ENCODE assay signal across 8 cellular contexts in the genomic region with DNA sequence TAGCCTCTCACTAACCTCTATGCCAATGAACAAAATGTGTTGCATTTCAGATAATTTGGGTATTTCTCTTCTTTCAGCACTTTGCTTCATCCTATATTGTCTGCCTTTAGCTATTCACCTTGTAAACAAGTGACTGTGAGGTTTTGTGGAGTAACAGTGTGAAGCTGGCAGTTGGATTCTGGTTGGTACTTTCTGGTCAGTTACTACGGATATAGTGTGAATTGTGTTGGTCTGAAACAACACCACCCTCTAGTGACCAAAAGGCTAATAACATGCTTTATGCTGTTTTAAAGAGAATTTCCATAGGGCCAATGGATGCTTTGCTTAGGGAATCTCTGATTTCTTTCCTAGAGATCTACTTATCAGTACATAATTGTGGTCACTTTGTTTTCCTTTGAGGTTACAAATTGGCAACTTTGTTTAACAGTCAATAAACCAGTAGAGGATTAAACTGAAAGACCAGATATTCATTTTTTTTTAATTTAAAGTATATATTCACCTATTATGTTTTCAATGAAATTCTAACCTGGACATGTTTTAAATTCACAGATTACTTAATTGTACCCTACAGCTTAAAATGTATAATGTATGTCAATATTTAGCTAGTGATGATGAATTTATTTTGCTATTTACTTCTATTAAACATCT. TPM values are rescaled to one million over a fixed set of nuclear protein-coding genes. Genes with fewer than 3 reads are reported as not detected.
DNase-seq lines count a peak whose midpoint lies in the region; ATAC-seq, FAIRE-seq and TF ChIP-seq lines count a peak whose summit lies in the region.

No MANE protein-coding gene starts in this region.

- no peaks in the 10 kb centered on the region for H3K9me3 Mint-ChIP-seq in WTC11
- H3K9me3 Mint-ChIP-seq in activated CD4-positive, alpha-beta memory T cell treated with anti-CD3 and anti-CD28 coated beads for 36 hours: no peaks in the 10 kb centered on the region

- intact Hi-C loops in Right ventricle myocardium superior (cut with DNase I): loop anchor here (2.0 to 5.0 kb wide), 2 partner anchors 363 to 521 kb away; no protein-coding TSS in a partner anchor
- intact Hi-C loops in psoas muscle (cut with DNase I): loop anchor here (2.0 to 10.0 kb wide), 4 partner anchors 363 to 615 kb away; no protein-coding TSS in a partner anchor
- intact Hi-C loops in activated CD4-positive, alpha-beta memory T cell treated with anti-CD3 and anti-CD28 coated beads for 36 hours (cut with micrococcal nuclease): loop anchor here (1.0 to 5.0 kb wide), 3 partner anchors 365 to 918 kb away; no protein-coding TSS in a partner anchor

- peaks cover 7% of the 10 kb centered on the region for H3K4me1 ChIP-seq in psoas muscle

- peaks cover 46% of the 10 kb centered on the region for H3K27me3 Mint-ChIP-seq in WTC11 (ENCODE audit: low read depth)
- peaks cover 30% of the 10 kb centered on the region for H3K27me3 Mint-ChIP-seq in activated CD4-positive, alpha-beta memory T cell treated with anti-CD3 and anti-CD28 coated beads for 36 hours

- no peak overlapping the region for H3K4me3 ChIP-seq in psoas muscle

- peak; percentile 84 for TF ChIP-seq CTCF in D721Med (IDR thresholded peaks at IDR 0.05; ENCODE audit: insufficient read depth, missing control alignments)
- peak; percentile 41; the same call in 1 of the 2 replicates for TF ChIP-seq CTCF in WTC11 (IDR thresholded peaks at IDR 0.05)
- TF ChIP-seq CTCF in psoas muscle (IDR thresholded peaks at IDR 0.05): peak; percentile 74

- FAIRE-seq in D721Med (lab: Jason Lieb, UNC): peak; percentile 94

- H3K27ac ChIP-seq in psoas muscle: no peak overlapping the region

- H3K36me3 ChIP-seq in psoas muscle (ENCODE audit: insufficient read depth in 1 of 2, low read depth in 1 of 2): no peaks in the 10 kb centered on the region

- POLR2A ChIA-PET in WTC11 (lab: Charles Lee): no interaction called here
- POLR2A ChIA-PET in activated CD4-positive, alpha-beta memory T cell treated with anti-CD3 and anti-CD28 coated beads for 36 hours (lab: Charles Lee): no interaction called here

- CTCF ChIA-PET in WTC11 (lab: Charles Lee): interaction anchor here (0.6 to 1.1 kb wide), 7 partner anchors 305 to 522 kb away, joined by 3 to 10 read pairs (median 4); no protein-coding TSS in a partner anchor
- CTCF ChIA-PET in activated CD4-positive, alpha-beta memory T cell treated with anti-CD3 and anti-CD28 coated beads for 36 hours (lab: Charles Lee): interaction anchor here (0.7 to 3.5 kb wide), 8 partner anchors 13 to 639 kb away, joined by 3 to 24 read pairs (median 4); partner anchors contain the start of genes CTH and ZRANB2

- DNase-seq in D721Med (ENCODE audit: insufficient read length, low spot score) (no peak), NCI-H2196 (lab: John Stamatoyannopoulos, UW; ENCODE audit: unreplicated experiment) (peak; percentile 60), WTC11 (ENCODE audit: low spot score) (no peak), Right ventricle myocardium superior (no peak), psoas muscle (no peak)
- DNase-seq in activated CD4-positive, alpha-beta memory T cell treated with anti-CD3 and anti-CD28 coated beads for 36 hours: no peak

- no peaks in the 10 kb centered on the region for H3K9me3 ChIP-seq in psoas muscle

- H3K4me1 Mint-ChIP-seq in WTC11: peaks cover 9% of the 10 kb centered on the region; the same call in 1 of the 2 replicates
- peaks cover 18% of the 10 kb centered on the region for H3K4me1 Mint-ChIP-seq in activated CD4-positive, alpha-beta memory T cell treated with anti-CD3 and anti-CD28 coated beads for 36 hours (ENCODE audit: low read depth)

- no peaks in the 10 kb centered on the region for H3K36me3 Mint-ChIP-seq in WTC11
- H3K36me3 Mint-ChIP-seq in activated CD4-positive, alpha-beta memory T cell treated with anti-CD3 and anti-CD28 coated beads for 36 hours: no peaks in the 10 kb centered on the region

- peak; percentile 55 for ATAC-seq in GM19328 (IDR thresholded peaks at IDR 0.05; ENCODE audit: unreplicated experiment)
- ATAC-seq in HG03280 (IDR thresholded peaks at IDR 0.05; ENCODE audit: unreplicated experiment): peak; percentile 73
- peak; percentile 31 for ATAC-seq in WTC11
- peak; percentile 69 for ATAC-seq in Right ventricle myocardium superior (ENCODE audit: poor library complexity)
- ATAC-seq in psoas muscle: peak; percentile 50 to 78 (median 66)

- H3K27ac Mint-ChIP-seq in WTC11: no peak overlapping the region
- no peak overlapping the region for H3K27ac Mint-ChIP-seq in activated CD4-positive, alpha-beta memory T cell treated with anti-CD3 and anti-CD28 coated beads for 36 hours

- no peak overlapping the region for H3K4me3 Mint-ChIP-seq in WTC11
- H3K4me3 Mint-ChIP-seq in activated CD4-positive, alpha-beta memory T cell treated with anti-CD3 and anti-CD28 coated beads for 36 hours: no peak overlapping the region

- WGBS in psoas muscle, 3 donors: 0 to 3% (median 0%) methylated on average over 1 of the region's 1 CpG

- H3K27me3 ChIP-seq in psoas muscle (ENCODE audit: insufficient read depth in 3 of 3, low read length in 2 of 3): peaks cover 0 to 38% (median 11%) of the 10 kb centered on the region in 3 donors

TF ChIP-seq in WTC11, 78 proteins besides CTCF, POLR2A, EP300 and RAD21 (continues in another document):
- TF ChIP-seq SOX15 (CRISPR knock-in tag; IDR thresholded peaks at IDR 0.05): no peak
- no peak for TF ChIP-seq FOXK1 (CRISPR knock-in tag; IDR thresholded peaks at IDR 0.05)
- TF ChIP-seq, protein P1, sequence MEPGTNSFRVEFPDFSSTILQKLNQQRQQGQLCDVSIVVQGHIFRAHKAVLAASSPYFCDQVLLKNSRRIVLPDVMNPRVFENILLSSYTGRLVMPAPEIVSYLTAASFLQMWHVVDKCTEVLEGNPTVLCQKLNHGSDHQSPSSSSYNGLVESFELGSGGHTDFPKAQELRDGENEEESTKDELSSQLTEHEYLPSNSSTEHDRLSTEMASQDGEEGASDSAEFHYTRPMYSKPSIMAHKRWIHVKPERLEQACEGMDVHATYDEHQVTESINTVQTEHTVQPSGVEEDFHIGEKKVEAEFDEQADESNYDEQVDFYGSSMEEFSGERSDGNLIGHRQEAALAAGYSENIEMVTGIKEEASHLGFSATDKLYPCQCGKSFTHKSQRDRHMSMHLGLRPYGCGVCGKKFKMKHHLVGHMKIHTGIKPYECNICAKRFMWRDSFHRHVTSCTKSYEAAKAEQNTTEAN (CRISPR knock-in tag; IDR thresholded peaks at IDR 0.05): no peak
- TF ChIP-seq, protein P2, sequence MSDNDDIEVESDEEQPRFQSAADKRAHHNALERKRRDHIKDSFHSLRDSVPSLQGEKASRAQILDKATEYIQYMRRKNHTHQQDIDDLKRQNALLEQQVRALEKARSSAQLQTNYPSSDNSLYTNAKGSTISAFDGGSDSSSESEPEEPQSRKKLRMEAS (CRISPR knock-in tag; IDR thresholded peaks at IDR 0.05): no peak
- TF ChIP-seq, protein P3, sequence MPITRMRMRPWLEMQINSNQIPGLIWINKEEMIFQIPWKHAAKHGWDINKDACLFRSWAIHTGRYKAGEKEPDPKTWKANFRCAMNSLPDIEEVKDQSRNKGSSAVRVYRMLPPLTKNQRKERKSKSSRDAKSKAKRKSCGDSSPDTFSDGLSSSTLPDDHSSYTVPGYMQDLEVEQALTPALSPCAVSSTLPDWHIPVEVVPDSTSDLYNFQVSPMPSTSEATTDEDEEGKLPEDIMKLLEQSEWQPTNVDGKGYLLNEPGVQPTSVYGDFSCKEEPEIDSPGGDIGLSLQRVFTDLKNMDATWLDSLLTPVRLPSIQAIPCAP (CRISPR knock-in tag; IDR thresholded peaks at IDR 0.05): no peak
- TF ChIP-seq SMAD3 (CRISPR knock-in tag; IDR thresholded peaks at IDR 0.05; ENCODE audit: borderline replicate concordance): no peak
- TF ChIP-seq, protein P4, sequence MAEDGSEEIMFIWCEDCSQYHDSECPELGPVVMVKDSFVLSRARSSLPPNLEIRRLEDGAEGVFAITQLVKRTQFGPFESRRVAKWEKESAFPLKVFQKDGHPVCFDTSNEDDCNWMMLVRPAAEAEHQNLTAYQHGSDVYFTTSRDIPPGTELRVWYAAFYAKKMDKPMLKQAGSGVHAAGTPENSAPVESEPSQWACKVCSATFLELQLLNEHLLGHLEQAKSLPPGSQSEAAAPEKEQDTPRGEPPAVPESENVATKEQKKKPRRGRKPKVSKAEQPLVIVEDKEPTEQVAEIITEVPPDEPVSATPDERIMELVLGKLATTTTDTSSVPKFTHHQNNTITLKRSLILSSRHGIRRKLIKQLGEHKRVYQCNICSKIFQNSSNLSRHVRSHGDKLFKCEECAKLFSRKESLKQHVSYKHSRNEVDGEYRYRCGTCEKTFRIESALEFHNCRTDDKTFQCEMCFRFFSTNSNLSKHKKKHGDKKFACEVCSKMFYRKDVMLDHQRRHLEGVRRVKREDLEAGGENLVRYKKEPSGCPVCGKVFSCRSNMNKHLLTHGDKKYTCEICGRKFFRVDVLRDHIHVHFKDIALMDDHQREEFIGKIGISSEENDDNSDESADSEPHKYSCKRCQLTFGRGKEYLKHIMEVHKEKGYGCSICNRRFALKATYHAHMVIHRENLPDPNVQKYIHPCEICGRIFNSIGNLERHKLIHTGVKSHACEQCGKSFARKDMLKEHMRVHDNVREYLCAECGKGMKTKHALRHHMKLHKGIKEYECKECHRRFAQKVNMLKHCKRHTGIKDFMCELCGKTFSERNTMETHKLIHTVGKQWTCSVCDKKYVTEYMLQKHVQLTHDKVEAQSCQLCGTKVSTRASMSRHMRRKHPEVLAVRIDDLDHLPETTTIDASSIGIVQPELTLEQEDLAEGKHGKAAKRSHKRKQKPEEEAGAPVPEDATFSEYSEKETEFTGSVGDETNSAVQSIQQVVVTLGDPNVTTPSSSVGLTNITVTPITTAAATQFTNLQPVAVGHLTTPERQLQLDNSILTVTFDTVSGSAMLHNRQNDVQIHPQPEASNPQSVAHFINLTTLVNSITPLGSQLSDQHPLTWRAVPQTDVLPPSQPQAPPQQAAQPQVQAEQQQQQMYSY (CRISPR knock-in tag; IDR thresholded peaks at IDR 0.05): no peak
- no peak for TF ChIP-seq FOXJ3 (CRISPR knock-in tag; IDR thresholded peaks at IDR 0.05; ENCODE audit: borderline replicate concordance)

RNA-seq across cellular contexts. Expression of gene PTGER3, which starts 2.5 kb away (rescaled TPM):
- 0.46 to 0.66 TPM (median 0.50 TPM) in 3 replicates for total RNA-seq in WTC11 (2021)
- total RNA-seq in Right ventricle myocardium superior: 1.3 TPM
- total RNA-seq in psoas muscle: under 1 TPM; 0.28 to 0.79 (median 0.48) TPM
- polyA plus RNA-seq in psoas muscle: under 1 TPM; 0.24 to 0.68 (median 0.30) TPM
- not detected for total RNA-seq in activated CD4-positive, alpha-beta memory T cell treated with anti-CD3 and anti-CD28 coated beads for 36 hours

RNA-seq across cellular contexts. Expression of gene ZRANB2, which starts 30.8 kb away (rescaled TPM):
- 77.3 to 85.8 TPM (median 80.1 TPM) in 3 replicates for total RNA-seq in WTC11 (2021)
- total RNA-seq in Right ventricle myocardium superior: 46.0 TPM
- total RNA-seq in psoas muscle: 10 to 100 TPM; 30.6 to 56.7 (median 44.3) TPM
- polyA plus RNA-seq in psoas muscle: 10 to 100 TPM; 28.2 to 64.5 (median 30.0) TPM
- 100 to 1,000 TPM; 105 to 107 TPM for total RNA-seq in activated CD4-positive, alpha-beta memory T cell treated with anti-CD3 and anti-CD28 coated beads for 36 hours
